Comparison of ENCODE assay signal across 20 cellular contexts in the genomic region with DNA sequence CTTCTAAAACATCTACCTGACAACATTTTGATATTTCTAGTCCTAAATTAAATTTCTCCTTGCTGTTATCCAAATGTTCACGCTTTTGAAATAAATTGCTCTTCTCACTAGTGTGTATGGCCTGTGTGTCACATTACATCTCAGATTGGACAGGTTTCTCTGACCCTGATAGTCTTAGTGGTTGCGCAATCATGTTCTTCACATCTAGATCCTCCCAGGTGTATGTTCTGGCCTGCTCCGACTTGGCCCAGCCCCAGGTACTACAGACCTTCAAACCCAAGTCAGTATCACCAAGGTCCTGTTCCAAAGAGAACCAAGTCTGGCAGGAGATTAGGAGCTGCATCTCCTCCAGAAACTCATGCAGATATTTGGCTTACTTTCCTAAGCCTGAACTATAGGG.
DNase-seq lines count a peak whose midpoint lies in the region; ATAC-seq, FAIRE-seq and TF ChIP-seq lines count a peak whose summit lies in the region.
"Had no signal": no experiment of that assay in that cellular context is flagged by ENCODE, and none has a peak within 500 bp of the region (broad histone marks: within the 10 kb centered on the region; RNA-seq: fewer than 3 reads in every experiment).

No MANE protein-coding gene starts in this region.

- TF ChIP-seq RAD21 in HCT116 (IDR thresholded peaks at IDR 0.05; ENCODE audit: low read depth) (no peak), K562 (CRISPR knock-in tag; conservative IDR thresholded peaks at IDR 0.05 in 1 of 2, IDR thresholded peaks at IDR 0.05 in 1 of 2) (no peak)

- no peak overlapping the region for H3K4me2 ChIP-seq in HCT116 (ENCODE audit: low read length)
- H3K4me2 ChIP-seq in K562 (ENCODE audit: insufficient read depth, low read length) = no peak overlapping the region
- H3K4me2 ChIP-seq: BLaER1 treated with 17β-estradiol and CSF1 and Interleukin-3, amounts not matched to agents 10 nM and 100 nM had no signal

- CTCF ChIA-PET in HCT116 (lab: Charles Lee) = interaction anchor here (1.4 kb wide), 1 partner anchor 408 kb away, joined by 3 read pairs; no protein-coding TSS in a partner anchor
- CTCF ChIA-PET in K562 (lab: Yijun Ruan, JAX; ENCODE audit: low intra/inter-chr PET ratio) = no interaction called here

- H3K9ac ChIP-seq in HCT116 (ENCODE audit: low read length) (no peak overlapping the region), K562 (ENCODE audit: insufficient read depth in 1 of 2, low read depth in 2 of 2, low read length in 2 of 2) (no peak overlapping the region)
- H3K9ac ChIP-seq: BLaER1 treated with 17β-estradiol and CSF1 and Interleukin-3, amounts not matched to agents 10 nM and 100 nM; GM23248 had no signal

- DNase-seq in HCT116 (ENCODE audit: low read depth, low spot score) (no peak), K562 (ENCODE audit: extremely low read depth in 1 of 4, low spot score in 3 of 4) (no peak), left lobe of liver (ENCODE audit: low spot score) (peak; percentile 76), small intestine (peak; percentile 8), tibial artery (no peak), SHP77 (lab: John Stamatoyannopoulos, UW) (no peak), NCI-H526 (lab: John Stamatoyannopoulos, UW) (no peak)
- DNase-seq: CD4-positive, alpha-beta T cell; CD8-positive, alpha-beta memory T cell; DMS 273 treated with DMSO at 0.1 percent for 48 hours; DMS79; EL; GDM1; GM23248 had no signal

- H3K9me3 ChIP-seq in HCT116 (ENCODE audit: control insufficient read depth in 1 of 2, insufficient read depth in 1 of 2, low read depth in 1 of 2, low read length in 2 of 2) (no peaks in the 10 kb centered on the region), K562 (replicated peaks; ENCODE audit: control insufficient read depth, insufficient read depth, low read depth, low read length) (no peaks in the 10 kb centered on the region), small intestine (ENCODE audit: control insufficient read depth, low read depth) (no peaks in the 10 kb centered on the region), tibial artery (no peaks in the 10 kb centered on the region)
- H3K9me3 ChIP-seq: HAP-1 had no signal

- intact Hi-C loops in HCT116 (cut with micrococcal nuclease) = no loop called here
- intact Hi-C loops in K562 (cut with micrococcal nuclease) = no loop called here
- intact Hi-C loops in tibial artery (cut with DNase I; ENCODE audit: low total_unique reads) = no loop called here

- H3K4me1 ChIP-seq in HCT116 (ENCODE audit: control insufficient read depth in 1 of 2, insufficient read depth in 2 of 2, low read length in 2 of 2) (no peaks in the 10 kb centered on the region), K562 (replicated peaks in 1 of 2; ENCODE audit: control insufficient read depth in 2 of 2, insufficient read depth in 2 of 2, low read length in 2 of 2) (no peaks in the 10 kb centered on the region), small intestine (ENCODE audit: control insufficient read depth in 2 of 2, insufficient read depth in 1 of 2, low read depth in 1 of 2, low read length in 1 of 2) (no peaks in the 10 kb centered on the region), tibial artery (no peaks in the 10 kb centered on the region)
- H3K4me1 ChIP-seq: HAP-1 had no signal

- FAIRE-seq in K562 (lab: Jason Lieb, UNC) (no peak), small intestine (lab: Jason Lieb, UNC) (no peak)
- FAIRE-seq: D721Med, GM12878, H54 had no signal

- RAD21 ChIA-PET in HCT116 (lab: Charles Lee; ENCODE audit: low non-redundant PET in 1 of 2, low total read pairs in 2 of 2, uncharacterized antibody in 2 of 2, unreplicated experiment in 2 of 2) = no interaction called here

- TF ChIP-seq EP300 in K562 (IDR thresholded peaks at IDR 0.05; ENCODE audit: low read length) = no peak

- H2AFZ ChIP-seq in HCT116 (ENCODE audit: low read depth, low read length, poor library complexity, severe bottlenecking) = no peak overlapping the region
- no peak overlapping the region for H2AFZ ChIP-seq in K562 (ENCODE audit: low read depth, low read length)
- H2AFZ ChIP-seq: GM23248 had no signal

- no peaks in the 10 kb centered on the region; the same call in 1 of the 2 replicates for H4K20me1 ChIP-seq in HCT116 (ENCODE audit: insufficient read depth)
- no peaks in the 10 kb centered on the region for H4K20me1 ChIP-seq in K562 (replicated peaks; ENCODE audit: control insufficient read depth, insufficient read depth, low read length)
- H4K20me1 ChIP-seq: BLaER1 treated with 17β-estradiol and CSF1 and Interleukin-3, amounts not matched to agents 10 nM and 100 nM had no signal

- H3K9me2 ChIP-seq in HCT116 (ENCODE audit: insufficient read depth) = no peaks in the 10 kb centered on the region

- TF ChIP-seq CTCF in HCT116 (IDR thresholded peaks at IDR 0.05 in 2 of 3, conservative IDR thresholded peaks at IDR 0.05 in 1 of 3; ENCODE audit: borderline replicate concordance in 1 of 3, insufficient read depth in 1 of 3, low read depth in 2 of 3, low read length in 2 of 3) (no peak), K562 (IDR thresholded peaks at IDR 0.05 in 2 of 3, conservative IDR thresholded peaks at IDR 0.05 in 1 of 3; ENCODE audit: insufficient read depth in 2 of 3, low read depth in 1 of 3, low read length in 3 of 3) (no peak), tibial artery (IDR thresholded peaks at IDR 0.05) (no peak)

- H3K79me2 ChIP-seq in HCT116 (ENCODE audit: insufficient read depth, low read length) (no peaks in the 10 kb centered on the region), K562 (ENCODE audit: control insufficient read depth, insufficient read depth, low read length) (no peaks in the 10 kb centered on the region)

- TF ChIP-seq POLR2A in HCT116 (IDR thresholded peaks at IDR 0.05; ENCODE audit: borderline replicate concordance, extremely low read depth, insufficient read depth, insufficient read length) (no peak), K562 (conservative IDR thresholded peaks at IDR 0.05) (no peak)

- WGBS in K562 (ENCODE audit: insufficient coverage, low coverage, missing lambda C conversion rate) = 4% methylated on average over 3 of the region's 3 CpGs
- WGBS in small intestine, 3 donors = 84 to 88% (median 85%) methylated on average over 3 of the region's 3 CpGs

- H3K36me3 ChIP-seq in HCT116 (ENCODE audit: control insufficient read depth in 1 of 2, insufficient read depth in 2 of 2, low read length in 2 of 2) (no peaks in the 10 kb centered on the region), K562 (ENCODE audit: control insufficient read depth, insufficient read depth, low read length) (no peaks in the 10 kb centered on the region), small intestine (ENCODE audit: control insufficient read depth in 2 of 2, insufficient read depth in 2 of 2, low read length in 2 of 2) (no peaks in the 10 kb centered on the region), tibial artery (no peaks in the 10 kb centered on the region)
- H3K36me3 ChIP-seq: BLaER1 treated with 17β-estradiol and CSF1 and Interleukin-3, amounts not matched to agents 10 nM and 100 nM; HAP-1 had no signal

- in situ Hi-C loops in K562 (cut with MboI) = no loop called here

- H3K4me3 ChIP-seq in HCT116 (replicated peaks in 1 of 2; ENCODE audit: low read depth in 1 of 2, low read length in 2 of 2) (no peak overlapping the region), K562 (no peak overlapping the region), small intestine (ENCODE audit: low read depth in 1 of 2, low read length in 2 of 2) (no peak overlapping the region), tibial artery (no peak overlapping the region)
- H3K4me3 ChIP-seq: BLaER1 treated with 17β-estradiol and CSF1 and Interleukin-3, amounts not matched to agents 10 nM and 100 nM; GM12878; GM23248; HAP-1 had no signal

- no TSS peak for BruUV-seq in HCT116 (replicated peaks; lab: Mats Ljungman, UMichigan)
- no TSS peak for BruUV-seq in K562 (replicated peaks; lab: Mats Ljungman, UMichigan)

- H3K27ac ChIP-seq in HCT116 (ENCODE audit: low read depth, low read length) (no peak overlapping the region), K562 (ENCODE audit: extremely low read depth, low read depth, low read length) (no peak overlapping the region), small intestine (ENCODE audit: low read depth in 1 of 2, low read length in 1 of 2) (no peak overlapping the region), tibial artery (no peak overlapping the region)
- H3K27ac ChIP-seq: BLaER1 treated with 17β-estradiol and CSF1 and Interleukin-3, amounts not matched to agents 10 nM and 100 nM; GM23248 had no signal

- H3K27me3 ChIP-seq in HCT116 (ENCODE audit: insufficient read depth, low read length) (no peaks in the 10 kb centered on the region), K562 (ENCODE audit: control insufficient read depth in 2 of 2, insufficient read depth in 2 of 2, low read length in 2 of 2) (no peaks in the 10 kb centered on the region), small intestine (ENCODE audit: control insufficient read depth in 2 of 2, insufficient read depth in 2 of 2, low read length in 2 of 2) (no peaks in the 10 kb centered on the region), tibial artery (no peaks in the 10 kb centered on the region)
- H3K27me3 ChIP-seq: BLaER1 treated with 17β-estradiol and CSF1 and Interleukin-3, amounts not matched to agents 10 nM and 100 nM had no signal

- POLR2A ChIA-PET in HCT116 (lab: Charles Lee) = interaction anchor here (0.6 kb wide), 1 partner anchor 464 kb away, joined by 7 read pairs; no protein-coding TSS in a partner anchor
- POLR2A ChIA-PET in K562 (lab: Yijun Ruan, JAX) = no interaction called here

- ATAC-seq in HCT116 = no peak
- ATAC-seq in K562 = no peak
- peak; percentile 84 for ATAC-seq in left lobe of liver
- no peak for ATAC-seq in GM21381 (IDR thresholded peaks at IDR 0.05; ENCODE audit: unreplicated experiment)
- ATAC-seq: GM12878 had no signal

- no peaks in the 10 kb centered on the region for H3K9me1 ChIP-seq in K562 (ENCODE audit: control insufficient read depth, insufficient read depth, low read length)

TF ChIP-seq in HCT116, 20 proteins besides CTCF, POLR2A, EP300 and RAD21:
- TF ChIP-seq SIN3A (IDR thresholded peaks at IDR 0.05; ENCODE audit: low read depth) (no peak), CEBPB (IDR thresholded peaks at IDR 0.05; ENCODE audit: low read depth) (peak; percentile 29; the same call in 1 of the 2 replicates)

TF ChIP-seq in K562, 482 proteins besides CTCF, POLR2A, EP300 and RAD21:
- TF ChIP-seq COPS2 (conservative IDR thresholded peaks at IDR 0.05) (no peak), CEBPG (CRISPR knock-in tag; IDR thresholded peaks at IDR 0.05) (no peak), CEBPG (tag; conservative IDR thresholded peaks at IDR 0.05 in 1 of 2, IDR thresholded peaks at IDR 0.05 in 1 of 2) (peak in 1 of 2 experiments; percentile 92; a peak in 3 of 4 replicates), CEBPB (tag; IDR thresholded peaks at IDR 0.05) (peak; percentile 82)

Comparison
In these comparisons a context has a peak if more than half of its experiments do, and no peak if none do; other contexts are left out.
1. DNase-seq: peak in left lobe of liver (single experiment) and small intestine (single experiment); none in HCT116 (single experiment), K562 (0 of 4), tibial artery (0 of 2), SHP77 (0 of 2) and NCI-H526 (0 of 2).
2. Of the 22 proteins assayed by ChIP-seq in both K562 and HCT116: peak only in K562: none; only in HCT116: none; in both: CEBPB; in neither: 21.